Comparison of ENCODE assay signal across 1 cellular context in genomic region chr10:75764974-75765551, GRCh38.
TF ChIP-seq lines count a peak whose summit lies in the region.

No MANE protein-coding gene starts in this region.

TF ChIP-seq in HepG2, 621 proteins besides CTCF, POLR2A, EP300 and RAD21 (continued from another document):
- TF ChIP-seq ZNF704 (CRISPR knock-in tag; IDR thresholded peaks at IDR 0.05; ENCODE audit: borderline replicate concordance) (no peak), ZNF235 (CRISPR knock-in tag; IDR thresholded peaks at IDR 0.05; ENCODE audit: borderline replicate concordance) (no peak), THRA (CRISPR knock-in tag; IDR thresholded peaks at IDR 0.05; ENCODE audit: borderline replicate concordance) (peak; percentile 84; the same call in 1 of the 2 replicates)
